Comparison of ENCODE assay signal across 1 cellular context in genomic region chr7:44606341-44607140, GRCh38.
TF ChIP-seq lines count a peak whose summit lies in the region.

TSS of gene OGDH (plus strand) at chr7:44606627. CDS start at chr7:44624344, 17,717 bp downstream.

TF ChIP-seq in A549, 52 proteins besides CTCF, POLR2A, EP300 and RAD21 (continued from another document):
- peak; percentile 76 for TF ChIP-seq E2F6 (IDR thresholded peaks at IDR 0.05; ENCODE audit: borderline replicate concordance, low read depth)
- no peak for TF ChIP-seq ELK1 (IDR thresholded peaks at IDR 0.05; ENCODE audit: low read depth, low read length)
- no peak for TF ChIP-seq BHLHE40 (IDR thresholded peaks at IDR 0.05; ENCODE audit: low read depth, low read length)
- TF ChIP-seq ESRRA (IDR thresholded peaks at IDR 0.05; ENCODE audit: borderline replicate concordance, low read length) = peak; percentile 81
- TF ChIP-seq HMGXB4 (CRISPR knock-in tag; IDR thresholded peaks at IDR 0.05; ENCODE audit: borderline replicate concordance) = no peak
- no peak for TF ChIP-seq TFCP2L1 (CRISPR knock-in tag; IDR thresholded peaks at IDR 0.05)
- TF ChIP-seq NR3C1 (IDR thresholded peaks at IDR 0.05) = no peak
- TF ChIP-seq NPAS2 (CRISPR knock-in tag; IDR thresholded peaks at IDR 0.05; ENCODE audit: borderline replicate concordance) = no peak
- no peak for TF ChIP-seq HDAC2 (IDR thresholded peaks at IDR 0.05)
- TF ChIP-seq MAFK (IDR thresholded peaks at IDR 0.05; ENCODE audit: partially characterized antibody) = peak; percentile 48
- no peak for TF ChIP-seq ZSCAN20 (CRISPR knock-in tag; IDR thresholded peaks at IDR 0.05)
- no peak for TF ChIP-seq CEBPB (IDR thresholded peaks at IDR 0.05)
- TF ChIP-seq ZC3H11A (IDR thresholded peaks at IDR 0.05) = no peak
- TF ChIP-seq PBX3 (IDR thresholded peaks at IDR 0.05) = peak; percentile 96
- no peak for TF ChIP-seq SREBF2 (IDR thresholded peaks at IDR 0.05)
- no peak for TF ChIP-seq POLR2AphosphoS2 (conservative IDR thresholded peaks at IDR 0.05; ENCODE audit: low read length)
- no peak for TF ChIP-seq TP53 (CRISPR knock-in tag; IDR thresholded peaks at IDR 0.05)
- TF ChIP-seq EHF (CRISPR knock-in tag; IDR thresholded peaks at IDR 0.05) = no peak
- peak; percentile 90; the same call in 1 of the 2 replicates for TF ChIP-seq PHF8 (IDR thresholded peaks at IDR 0.05; ENCODE audit: borderline replicate concordance, low read depth)
- TF ChIP-seq HOXA7 (CRISPR knock-in tag; IDR thresholded peaks at IDR 0.05) = no peak
- 0 out of 2 replicates have a peak, but pooled peaks have one; percentile 74 for TF ChIP-seq MAZ (IDR thresholded peaks at IDR 0.05; ENCODE audit: borderline replicate concordance, low read depth, low read length)
- TF ChIP-seq RARB (CRISPR knock-in tag; IDR thresholded peaks at IDR 0.05) = no peak
- no peak; the same call in 1 of the 2 replicates for TF ChIP-seq MYC (IDR thresholded peaks at IDR 0.05; ENCODE audit: borderline replicate concordance, low read length)
